19 cellular contexts compared by ENCODE assay signal in the genomic region with DNA sequence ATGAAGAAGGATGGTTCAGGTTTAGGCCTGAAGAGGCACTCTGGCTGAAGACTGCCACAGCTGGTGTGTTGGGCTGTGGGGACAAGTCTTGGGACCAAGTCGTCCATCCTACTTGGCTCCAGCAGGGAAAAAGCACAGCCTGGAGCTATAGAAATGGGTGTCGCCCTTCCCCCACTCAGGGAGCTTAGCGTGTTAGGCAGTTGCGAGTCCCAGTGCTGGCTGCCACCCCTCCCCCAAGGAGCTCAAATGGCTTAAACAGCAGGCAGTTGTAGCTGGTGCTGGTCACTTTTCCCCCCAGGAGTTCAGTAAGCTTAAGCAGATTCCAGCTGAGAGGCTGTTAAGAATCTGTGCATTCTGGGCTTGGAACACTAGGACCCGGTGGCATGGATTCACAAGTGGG.
DNase-seq lines count a peak whose midpoint lies in the region; TF ChIP-seq lines count a peak whose summit lies in the region.
"Had no signal": no experiment of that assay in that cellular context is flagged by ENCODE, and none has a peak within 500 bp of the region (broad histone marks: within the 10 kb centered on the region; RNA-seq: fewer than 3 reads in every experiment).

No MANE protein-coding gene starts in this region.

- intact Hi-C loops in left ventricle myocardium inferior (cut with micrococcal nuclease), result no loop called here
- intact Hi-C loops in tibial artery (cut with DNase I; ENCODE audit: low total_unique reads), result no loop called here

- H2BK5ac ChIP-seq in mesendoderm (ENCODE audit: low read length), result no peak overlapping the region

- no peak overlapping the region for H3K18ac ChIP-seq in mesendoderm (ENCODE audit: low read length)

- TF ChIP-seq CTCF in left ventricle myocardium inferior (IDR thresholded peaks at IDR 0.05; ENCODE audit: borderline replicate concordance), result no peak
- TF ChIP-seq CTCF in tibial artery (IDR thresholded peaks at IDR 0.05), result no peak
- no peak for TF ChIP-seq CTCF in RWPE1 (conservative IDR thresholded peaks at IDR 0.05; ENCODE audit: low read depth)

- H3K56ac ChIP-seq in mesendoderm (ENCODE audit: low read length), result no peak overlapping the region

- H4K5ac ChIP-seq in mesendoderm (ENCODE audit: low read length), result no peak overlapping the region

- H3K36me3 ChIP-seq in mesendoderm (ENCODE audit: control insufficient read depth, insufficient read depth, low read length) (no peaks in the 10 kb centered on the region), left ventricle myocardium inferior (no peaks in the 10 kb centered on the region), tibial artery (no peaks in the 10 kb centered on the region)
- H3K36me3 ChIP-seq: BLaER1, HAP-1, SJCRH30 had no signal

- no CpG with 5 or more reads among the region's 5 CpGs for WGBS in mesendoderm (ENCODE audit: extremely low coverage, insufficient coverage, low lambda C conversion rate)

- POLR2A ChIA-PET in RWPE1 (lab: Yijun Ruan, JAX; ENCODE audit: low non-redundant PET), result no interaction called here

- no peak overlapping the region for H2BK120ac ChIP-seq in mesendoderm (ENCODE audit: low read depth, low read length)

- no peak overlapping the region for H2AK5ac ChIP-seq in mesendoderm (ENCODE audit: low read length)

- H4K8ac ChIP-seq in mesendoderm (ENCODE audit: low read depth, low read length), result no peak overlapping the region

- H3K9ac ChIP-seq in mesendoderm (ENCODE audit: low read length), result no peak overlapping the region
- H3K9ac ChIP-seq: BLaER1, GM23248, KMS-11 had no signal

- no peaks in the 10 kb centered on the region for H3K79me2 ChIP-seq in mesendoderm (ENCODE audit: control insufficient read depth, insufficient read depth, low read length)

- CTCF ChIA-PET in RWPE1 (lab: Yijun Ruan, JAX), result no interaction called here

- H2BK15ac ChIP-seq in mesendoderm (replicated peaks; ENCODE audit: low read depth), result no peak overlapping the region

- H3K4ac ChIP-seq in mesendoderm (ENCODE audit: low read depth, low read length), result no peak overlapping the region

- H3K4me2 ChIP-seq in mesendoderm (ENCODE audit: low read length), result no peak overlapping the region
- H3K4me2 ChIP-seq: BLaER1, KMS-11 had no signal

- no peak overlapping the region for H3K23ac ChIP-seq in mesendoderm (ENCODE audit: low read length)

- H3K27me3 ChIP-seq in mesendoderm (ENCODE audit: insufficient read depth, low read length, poor library complexity) (no peaks in the 10 kb centered on the region), left ventricle myocardium inferior (ENCODE audit: low read depth) (no peaks in the 10 kb centered on the region), tibial artery (no peaks in the 10 kb centered on the region)
- H3K27me3 ChIP-seq: SJCRH30 had no signal

- no peak overlapping the region for H3K27ac ChIP-seq in mesendoderm (ENCODE audit: low read depth, low read length)
- H3K27ac ChIP-seq in left ventricle myocardium inferior (replicated peaks), result no peak overlapping the region
- no peak overlapping the region for H3K27ac ChIP-seq in tibial artery
- H3K27ac ChIP-seq in RWPE1, result no peak overlapping the region
- H3K27ac ChIP-seq: BLaER1, GM23248, KMS-11, SJCRH30 had no signal

- H3K4me1 ChIP-seq in mesendoderm (ENCODE audit: control insufficient read depth, low read depth, low read length), result no peaks in the 10 kb centered on the region
- no peaks in the 10 kb centered on the region for H3K4me1 ChIP-seq in left ventricle myocardium inferior
- H3K4me1 ChIP-seq in tibial artery, result no peaks in the 10 kb centered on the region
- H3K4me1 ChIP-seq: BLaER1, HAP-1, SJCRH30 had no signal

- DNase-seq in ELF-1 (ENCODE audit: low read depth, low spot score) (peak; percentile 87), NCI-H82 treated with DMSO at 0.1 percent for 48 hours (lab: John Stamatoyannopoulos, UW; ENCODE audit: unreplicated experiment) (peak; percentile 44), ecto neural progenitor cell (ENCODE audit: low spot score) (peak; percentile 42), mesendoderm (peak; percentile 39), left ventricle myocardium inferior (no peak), tibial artery (no peak), RWPE1 (ENCODE audit: low spot score) (no peak)
- DNase-seq: CD4-positive, CD25-positive, alpha-beta regulatory T cell; GM23248; HFFc6; MM.1S; NCI-H1694; NCI-H2029 treated with DMSO at 0.1 percent for 48 hours; NCI-H446 treated with DMSO at 0.1 percent for 48 hours; PC-3; SJCRH30 had no signal

- H3K79me1 ChIP-seq in mesendoderm (ENCODE audit: low read length), result no peaks in the 10 kb centered on the region

- H3K9me3 ChIP-seq in left ventricle myocardium inferior (replicated peaks), result peaks cover 5% of the 10 kb centered on the region
- peaks cover 0 to 6% (median 0%) of the 10 kb centered on the region in 3 donors for H3K9me3 ChIP-seq in tibial artery
- H3K9me3 ChIP-seq: HAP-1, SJCRH30 had no signal

- H3K4me3 ChIP-seq in mesendoderm (ENCODE audit: low read length), result no peak overlapping the region
- H3K4me3 ChIP-seq in left ventricle myocardium inferior, result no peak overlapping the region
- no peak overlapping the region for H3K4me3 ChIP-seq in tibial artery
- H3K4me3 ChIP-seq: BLaER1, GM23248, HAP-1, SJCRH30 had no signal

Comparison
In these comparisons a context has a peak if more than half of its experiments do, and no peak if none do; other contexts are left out.
1. DNase-seq: peak in ELF-1 (single experiment), NCI-H82 treated with DMSO at 0.1 percent for 48 hours (single experiment), ecto neural progenitor cell (single experiment) and mesendoderm (single experiment); none in left ventricle myocardium inferior (single experiment), tibial artery (0 of 2) and RWPE1 (single experiment).